Comparison of ENCODE assay signal across 8 cellular contexts in the genomic region with DNA sequence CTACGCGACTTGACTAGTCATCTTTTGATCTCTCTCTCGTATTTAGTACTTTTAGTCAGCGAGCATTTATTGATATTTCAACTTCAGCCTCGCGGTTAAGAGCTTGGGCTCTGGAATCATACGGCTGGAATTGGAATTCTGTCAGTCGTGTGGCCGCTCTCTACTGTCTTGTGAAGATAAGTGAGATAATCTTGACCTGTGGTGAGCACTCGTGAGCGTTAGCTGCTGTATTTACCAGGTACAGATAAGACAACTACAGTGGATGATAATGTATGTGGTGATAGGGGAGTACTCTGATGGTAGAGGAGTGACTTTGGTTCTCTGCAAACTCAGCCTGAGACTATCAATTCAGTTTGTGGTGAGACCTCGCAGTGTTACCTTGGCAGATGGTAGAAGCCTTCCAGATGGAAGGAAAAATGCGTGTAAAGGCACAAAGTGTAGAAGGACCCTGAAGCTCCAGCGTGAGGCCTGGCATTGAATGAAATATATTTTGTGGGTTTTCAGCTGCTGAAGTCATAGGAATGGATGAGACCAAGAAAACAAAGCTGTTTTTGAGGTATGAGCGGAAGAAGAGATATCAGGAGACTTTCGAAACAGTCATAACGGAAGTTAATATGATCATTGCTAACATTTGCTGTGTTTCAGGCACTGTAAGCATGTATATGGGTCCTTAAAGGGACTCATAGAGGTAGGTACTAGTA. TPM values are rescaled to one million over a fixed set of nuclear protein-coding genes. Genes with fewer than 3 reads are reported as not detected.
DNase-seq lines count a peak whose midpoint lies in the region; ATAC-seq and TF ChIP-seq lines count a peak whose summit lies in the region.

No MANE protein-coding gene starts in this region.

- no peak overlapping the region for H3K4me3 Mint-ChIP-seq in naive thymus-derived CD4-positive, alpha-beta T cell

- peaks cover 3 to 32% (median 22%) of the 10 kb centered on the region in 5 donors for H3K36me3 Mint-ChIP-seq in naive thymus-derived CD4-positive, alpha-beta T cell

- peaks cover 0 to 6% (median 6%) of the 10 kb centered on the region in 3 experiments for H3K36me3 ChIP-seq in naive thymus-derived CD4-positive, alpha-beta T cell (ENCODE audit: control insufficient read depth in 2 of 3, insufficient read depth in 3 of 3, low read length in 3 of 3)

- H3K27ac Mint-ChIP-seq in naive thymus-derived CD4-positive, alpha-beta T cell = no peak overlapping the region

- H3K4me1 Mint-ChIP-seq in naive thymus-derived CD4-positive, alpha-beta T cell = peaks cover 31 to 53% (median 37%) of the 10 kb centered on the region in 7 donors

- H3K4me1 ChIP-seq in naive thymus-derived CD4-positive, alpha-beta T cell (ENCODE audit: control insufficient read depth in 2 of 2, insufficient read depth in 2 of 2, low read length in 2 of 2) = peaks cover 24 to 29% of the 10 kb centered on the region in 2 donors

- H3K27ac ChIP-seq in 22Rv1 = peak overlapping the region; percentile 94
- peak overlapping the region; percentile 98 for H3K27ac ChIP-seq in naive thymus-derived CD4-positive, alpha-beta T cell (ENCODE audit: low read depth, low read length)

- ATAC-seq in GM18499 (IDR thresholded peaks at IDR 0.05; ENCODE audit: insufficient read depth, unreplicated experiment) (peak; percentile 32), HG03025 (IDR thresholded peaks at IDR 0.05; ENCODE audit: low FRiP score, unreplicated experiment) (peak; percentile 29)
- peak; percentile 2 for ATAC-seq in naive thymus-derived CD4-positive, alpha-beta T cell

- H3K27me3 Mint-ChIP-seq in naive thymus-derived CD4-positive, alpha-beta T cell = no peaks in the 10 kb centered on the region

- peak overlapping the region; percentile 66 to 89 for H3K4me3 ChIP-seq in cardiac fibroblast (replicated peaks in 1 of 2; ENCODE audit: low read depth in 2 of 2, low read length in 2 of 2)
- H3K4me3 ChIP-seq in naive thymus-derived CD4-positive, alpha-beta T cell (ENCODE audit: low read length) = peak overlapping the region; percentile 93

- H3K9me3 ChIP-seq in naive thymus-derived CD4-positive, alpha-beta T cell (ENCODE audit: control insufficient read depth in 2 of 3, low read length in 3 of 3) = no peaks in the 10 kb centered on the region

- no peak for TF ChIP-seq CTCF in 22Rv1 (IDR thresholded peaks at IDR 0.05)
- TF ChIP-seq CTCF in cardiac fibroblast (IDR thresholded peaks at IDR 0.05; ENCODE audit: low read depth, low read length) = no peak

- CTCF ChIA-PET in naive thymus-derived CD4-positive, alpha-beta T cell (lab: Charles Lee) = interaction anchor here (0.7 to 9.5 kb wide), 9 partner anchors 9 to 102 kb away, joined by 3 to 104 read pairs (median 4); no protein-coding TSS in a partner anchor

- DNase-seq in RKO (ENCODE audit: low spot score) (peak; percentile 76), cardiac fibroblast (ENCODE audit: low read depth in 2 of 2) (peak; percentile 26 to 49), UCSD-AML1 (lab: John Stamatoyannopoulos, UW; ENCODE audit: unreplicated experiment) (no peak), NCI-H226 (no peak)
- peak in 8 of 9 donors; percentile 36 to 82 (median 74) for DNase-seq in naive thymus-derived CD4-positive, alpha-beta T cell

- no peaks in the 10 kb centered on the region for H3K9me3 Mint-ChIP-seq in naive thymus-derived CD4-positive, alpha-beta T cell

- intact Hi-C loops in naive thymus-derived CD4-positive, alpha-beta T cell (cut with micrococcal nuclease) = loop anchor here (1.0 to 10.0 kb wide), 14 partner anchors 13 to 659 kb away; partner anchors contain the start of genes ALKBH8 (in 2 of the 2), CUL5 (in 2 of the 2), ACAT1 (in 1 of the 2) and DDX10 (in 1 of the 2)

- no peaks in the 10 kb centered on the region for H3K27me3 ChIP-seq in naive thymus-derived CD4-positive, alpha-beta T cell (ENCODE audit: control insufficient read depth in 2 of 2, insufficient read depth in 2 of 2, low read length in 2 of 2)

- POLR2A ChIA-PET in naive thymus-derived CD4-positive, alpha-beta T cell (lab: Charles Lee) = interaction anchor here (0.9 to 9.0 kb wide), 19 partner anchors 10 to 244 kb away, joined by 3 to 779 read pairs (median 5); partner anchors contain the start of gene C11orf65

RNA-seq across cellular contexts. Expression of gene ATM, which starts 0.7 kb away (rescaled TPM):
- 100 to 1,000 TPM; 183 to 879 (median 440) TPM for total RNA-seq in naive thymus-derived CD4-positive, alpha-beta T cell
- polyA plus RNA-seq in naive thymus-derived CD4-positive, alpha-beta T cell = 100 to 1,000 TPM in 1 of 2 donors, 10 to 100 TPM in 1; 84.7 to 161 TPM

RNA-seq across cellular contexts. Expression of gene NPAT, which starts 1.2 kb away (rescaled TPM):
- 10 to 100 TPM; 38.4 to 89.2 (median 45.9) TPM for total RNA-seq in naive thymus-derived CD4-positive, alpha-beta T cell
- polyA plus RNA-seq in naive thymus-derived CD4-positive, alpha-beta T cell = 10 to 100 TPM; 45.6 to 67.0 TPM

Comparison
In these comparisons a context has a peak if more than half of its experiments do, and no peak if none do; other contexts are left out.
1. DNase-seq: peak in RKO (single experiment), cardiac fibroblast (2 of 2) and naive thymus-derived CD4-positive, alpha-beta T cell (8 of 9); none in UCSD-AML1 (single experiment) and NCI-H226 (single experiment).
2. Peak in every context shown above with its lines, with median percentiles within 50 percentile points of each other: ATAC-seq.